In genomic region chr10:22003964-22004281, GRCh38 we compare ENCODE assay signal across 8 cellular contexts. TPM values are rescaled to one million over a fixed set of nuclear protein-coding genes. Genes with fewer than 3 reads are reported as not detected.
DNase-seq lines count a peak whose midpoint lies in the region; ATAC-seq, FAIRE-seq and TF ChIP-seq lines count a peak whose summit lies in the region.

No MANE protein-coding gene starts in this region.

- H3K36me3 ChIP-seq in effector memory CD4-positive, alpha-beta T cell (ENCODE audit: control insufficient read depth, insufficient read depth, low read length), result no peaks in the 10 kb centered on the region
- H3K36me3 ChIP-seq in aorta (ENCODE audit: control insufficient read depth in 1 of 2, insufficient read depth in 2 of 2, low read length in 1 of 2), result no peaks in the 10 kb centered on the region

- H3K9me3 Mint-ChIP-seq in progenitor cell of endocrine pancreas (ENCODE audit: low read depth), result peaks cover 8% of the 10 kb centered on the region

- 0 to 3% methylated on average over 2 of the region's 2 CpGs for WGBS in aorta, 2 donors

- peak overlapping the region; percentile 83 for H3K4me3 Mint-ChIP-seq in progenitor cell of endocrine pancreas (ENCODE audit: low read depth)

- H3K27me3 ChIP-seq in effector memory CD4-positive, alpha-beta T cell (replicated peaks; ENCODE audit: control insufficient read depth, insufficient read depth, low read length, poor library complexity, severe bottlenecking), result no peaks in the 10 kb centered on the region
- no peaks in the 10 kb centered on the region for H3K27me3 ChIP-seq in aorta (ENCODE audit: control insufficient read depth in 1 of 2, insufficient read depth in 2 of 2, low read length in 1 of 2)

- DNase-seq in GM12891 (ENCODE audit: insufficient read length, low spot score) (no peak), progenitor cell of endocrine pancreas (ENCODE audit: low spot score, unreplicated experiment) (no peak), NOMO-1 treated with dmso at 0.1 percent for 144 hours (lab: John Stamatoyannopoulos, UW; ENCODE audit: unreplicated experiment) (no peak), aorta (no peak)
- no peak for DNase-seq in Jurkat, Clone E6-1 (ENCODE audit: low read depth, low spot score)
- DNase-seq in effector memory CD4-positive, alpha-beta T cell, result no peak
- no peak for DNase-seq in activated CD8-positive, alpha-beta memory T cell treated with anti-CD3 and anti-CD28 coated beads, Interleukin-2, amount 50 U/mL, for 4 hours

- no peaks in the 10 kb centered on the region for H3K9me3 ChIP-seq in effector memory CD4-positive, alpha-beta T cell (ENCODE audit: control insufficient read depth, low read length)
- no peaks in the 10 kb centered on the region for H3K9me3 ChIP-seq in aorta (ENCODE audit: control insufficient read depth, low read length)

- no peak for TF ChIP-seq POLR2A in GM12891 (IDR thresholded peaks at IDR 0.05; ENCODE audit: low read depth, low read length)

- peaks cover 6% of the 10 kb centered on the region for H3K36me3 Mint-ChIP-seq in progenitor cell of endocrine pancreas (ENCODE audit: insufficient read depth)

- no peak for FAIRE-seq in GM12891 (lab: Jason Lieb, UNC)

- H3K27ac ChIP-seq in effector memory CD4-positive, alpha-beta T cell (ENCODE audit: insufficient read depth, low read length, poor library complexity, severe bottlenecking), result peak overlapping the region; percentile 90
- no peak overlapping the region for H3K27ac ChIP-seq in aorta (ENCODE audit: low read depth in 1 of 2, low read length in 2 of 2)

- peaks cover 23% of the 10 kb centered on the region for H3K4me1 Mint-ChIP-seq in progenitor cell of endocrine pancreas (ENCODE audit: low read depth)

- intact Hi-C loops in aorta (cut with DNase I), result loop anchor here (1.0 to 10.0 kb wide), 11 partner anchors 221 to 1091 kb away; partner anchors contain the start of genes BMI1 (in 1 of the 2), COMMD3 (in 1 of the 2) and MSRB2 (in 1 of the 2)

- ATAC-seq in HG02885 (IDR thresholded peaks at IDR 0.05; ENCODE audit: poor library complexity, unreplicated experiment) (no peak), aorta (ENCODE audit: low FRiP score) (no peak)

- H3K27ac Mint-ChIP-seq in progenitor cell of endocrine pancreas, result peak overlapping the region; percentile 89

- H3K4me1 ChIP-seq in effector memory CD4-positive, alpha-beta T cell (ENCODE audit: control insufficient read depth, insufficient read depth, low read length, poor library complexity, severe bottlenecking), result peaks cover 4% of the 10 kb centered on the region
- no peaks in the 10 kb centered on the region for H3K4me1 ChIP-seq in aorta (ENCODE audit: control insufficient read depth in 1 of 2, insufficient read depth in 2 of 2, low read length in 2 of 2)

- H3K27me3 Mint-ChIP-seq in progenitor cell of endocrine pancreas, result no peaks in the 10 kb centered on the region

- H3K4me3 ChIP-seq in Jurkat, Clone E6-1 (ENCODE audit: low read length), result peak overlapping the region; percentile 68
- peak overlapping the region; percentile 95 for H3K4me3 ChIP-seq in effector memory CD4-positive, alpha-beta T cell (ENCODE audit: insufficient read depth, low read depth, low read length, poor library complexity, severe bottlenecking)
- peak overlapping the region in 1 of 2 donors; percentile 79 for H3K4me3 ChIP-seq in aorta (ENCODE audit: low read length in 2 of 2)

- TF ChIP-seq CTCF in progenitor cell of endocrine pancreas (IDR thresholded peaks at IDR 0.05; ENCODE audit: unreplicated experiment), result no peak

TF ChIP-seq in GM12891, 5 proteins besides CTCF, POLR2A, EP300 and RAD21:
- TF ChIP-seq SPI1 (IDR thresholded peaks at IDR 0.05; ENCODE audit: low read depth, low read length), result peak; percentile 26; the same call in 1 of the 2 replicates
- no peak for TF ChIP-seq POU2F2 (IDR thresholded peaks at IDR 0.05; ENCODE audit: low read depth, low read length)

RNA-seq across cellular contexts. Expression of gene DNAJC1, which starts 0.4 kb away (rescaled TPM):
- polyA plus RNA-seq in GM12891 (2012; ENCODE audit: low read depth, missing spikeins), result 10.3 TPM
- 15.0 TPM for polyA plus RNA-seq in Jurkat, Clone E6-1 (2012; ENCODE audit: insufficient read depth, insufficient read length)
- 28.5 and 29.1 TPM in 2 replicates for total RNA-seq in progenitor cell of endocrine pancreas
- total RNA-seq in aorta, result 10 to 100 TPM; 26.7 to 30.4 TPM
- polyA plus RNA-seq in aorta, result 10 to 100 TPM; 15.2 to 18.8 TPM
